ENCODE assay signal across 8 cellular contexts in the genomic region with DNA sequence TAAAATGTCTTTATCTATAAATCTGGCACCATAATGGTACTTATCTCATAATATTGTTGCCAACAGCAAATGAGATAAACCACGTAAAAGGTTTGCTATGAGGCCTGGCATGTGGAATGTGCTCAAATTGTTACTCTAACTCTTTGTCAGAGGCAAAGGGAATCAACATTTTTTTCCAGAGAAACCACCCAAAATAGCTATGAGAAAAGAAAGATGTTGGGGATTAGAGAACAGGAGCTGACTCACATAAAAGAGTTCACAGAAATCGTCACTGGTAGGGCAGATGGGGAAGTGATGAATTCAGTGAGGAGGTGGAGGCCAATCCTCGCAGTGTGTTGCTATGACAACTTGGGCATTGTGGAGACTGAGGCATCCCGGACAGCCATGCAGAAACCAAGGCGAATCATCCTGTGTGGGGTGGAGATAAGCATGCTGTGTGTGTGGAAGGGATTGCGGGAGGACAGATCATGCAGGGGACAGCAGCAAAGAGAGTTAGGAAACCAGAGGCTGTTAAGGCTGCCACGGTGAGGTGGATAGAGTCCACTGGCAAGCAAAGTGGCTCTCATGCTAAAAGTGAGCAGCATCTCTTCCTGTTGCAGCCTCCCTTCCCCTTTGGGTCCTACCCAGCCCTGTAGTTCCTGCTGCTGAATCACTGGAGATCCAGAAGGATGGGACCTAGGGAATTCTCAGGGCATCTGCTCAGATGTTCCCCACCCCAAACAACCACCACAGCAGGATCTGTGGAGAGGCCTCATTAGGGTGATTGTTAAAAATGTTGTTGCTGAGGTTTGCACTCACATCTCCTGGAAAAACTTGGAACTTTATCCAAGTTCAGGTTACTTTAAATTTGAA.
A peak's percentile ranks its signal among the peaks of the same experiment; 100 is the strongest.
DNase-seq lines count a peak whose midpoint lies in the region; ATAC-seq, FAIRE-seq and TF ChIP-seq lines count a peak whose summit lies in the region.

No MANE protein-coding gene starts in this region.

- peaks cover 9% of the 10 kb centered on the region for H3K27me3 Mint-ChIP-seq in T-helper 2 cell treated with Interferon-gamma antibody and Interleukin-4, amounts not matched to agents 5 μg/mL and 100 μg/mL, for 36 hours (ENCODE audit: low read depth)
- H3K27me3 Mint-ChIP-seq in astrocyte (ENCODE audit: low read depth, unreplicated experiment) = no peaks in the 10 kb centered on the region

- peak; percentile 99 for FAIRE-seq in astrocyte (lab: Jason Lieb, UNC)

- H4K20me1 ChIP-seq in astrocyte (ENCODE audit: insufficient read depth, low read length) = no peaks in the 10 kb centered on the region

- peak; percentile 31 for DNase-seq in GDM1 (lab: John Stamatoyannopoulos, UW)
- peak; percentile 90 for DNase-seq in T-helper 2 cell treated with Interferon-gamma antibody and Interleukin-4, amounts not matched to agents 5 μg/mL and 100 μg/mL, for 36 hours (ENCODE audit: low spot score)
- DNase-seq in astrocyte (ENCODE audit: low read depth) = peak; percentile 100
- DNase-seq in islet precursor cell = peak; percentile 92
- peak; percentile 58 for DNase-seq in stimulated activated CD4-positive, alpha-beta T cell treated with anti-CD3 and anti-CD28 coated beads, Interleukin-4, amount 100 ng/mL, for 1 hour
- DNase-seq in uterus = no peak

- H3K27ac ChIP-seq in astrocyte (ENCODE audit: low read depth, low read length) (peak overlapping the region; percentile 98), uterus (peak overlapping the region in 1 of 2 donors; percentile 24)

- H3K9me3 Mint-ChIP-seq in T-helper 2 cell treated with Interferon-gamma antibody and Interleukin-4, amounts not matched to agents 5 μg/mL and 100 μg/mL, for 36 hours = no peaks in the 10 kb centered on the region
- H3K9me3 Mint-ChIP-seq in astrocyte (ENCODE audit: unreplicated experiment) = no peaks in the 10 kb centered on the region

- H3K4me1 Mint-ChIP-seq in T-helper 2 cell treated with Interferon-gamma antibody and Interleukin-4, amounts not matched to agents 5 μg/mL and 100 μg/mL, for 36 hours (ENCODE audit: low read depth) = peaks cover 68% of the 10 kb centered on the region
- H3K4me1 Mint-ChIP-seq in astrocyte (ENCODE audit: low read depth, unreplicated experiment) = peaks cover 67% of the 10 kb centered on the region

- H3K27me3 ChIP-seq in astrocyte (ENCODE audit: insufficient read depth, low read length) = no peaks in the 10 kb centered on the region
- H3K27me3 ChIP-seq in uterus = no peaks in the 10 kb centered on the region

- H3K79me2 ChIP-seq in astrocyte (ENCODE audit: insufficient read depth, low read length) = no peaks in the 10 kb centered on the region

- peak overlapping the region; percentile 99 for H3K27ac Mint-ChIP-seq in T-helper 2 cell treated with Interferon-gamma antibody and Interleukin-4, amounts not matched to agents 5 μg/mL and 100 μg/mL, for 36 hours
- peak overlapping the region; percentile 90 for H3K27ac Mint-ChIP-seq in astrocyte (ENCODE audit: unreplicated experiment)

- TF ChIP-seq CTCF in astrocyte (IDR thresholded peaks at IDR 0.05; ENCODE audit: insufficient read depth, low read depth, low read length) = no peak
- TF ChIP-seq CTCF in uterus (IDR thresholded peaks at IDR 0.05) = no peak

- no peak for TF ChIP-seq POLR2A in uterus (IDR thresholded peaks at IDR 0.05)

- H3K4me3 ChIP-seq in astrocyte (ENCODE audit: insufficient read depth, low read depth, low read length) = no peak overlapping the region
- H3K4me3 ChIP-seq in uterus = no peak overlapping the region

- ATAC-seq in HG03095 (IDR thresholded peaks at IDR 0.05; ENCODE audit: unreplicated experiment) (no peak), HG02970 (IDR thresholded peaks at IDR 0.05; ENCODE audit: low FRiP score, unreplicated experiment) (no peak)

- intact Hi-C loops in uterus (cut with DNase I; ENCODE audit: low total_unique reads) = no loop called here

- H3K9me3 ChIP-seq in astrocyte (ENCODE audit: insufficient read depth, low read depth, low read length) (no peaks in the 10 kb centered on the region), uterus (no peaks in the 10 kb centered on the region)

- peaks cover 61% of the 10 kb centered on the region for H3K4me1 ChIP-seq in astrocyte (ENCODE audit: insufficient read depth, low read length)
- no peaks in the 10 kb centered on the region for H3K4me1 ChIP-seq in uterus

- H3K4me2 ChIP-seq in astrocyte (ENCODE audit: low read length) = peak overlapping the region; percentile 66

- peak overlapping the region; percentile 82 for H3K9ac ChIP-seq in astrocyte (ENCODE audit: low read length)

- H3K36me3 Mint-ChIP-seq in T-helper 2 cell treated with Interferon-gamma antibody and Interleukin-4, amounts not matched to agents 5 μg/mL and 100 μg/mL, for 36 hours (ENCODE audit: low read depth) = no peaks in the 10 kb centered on the region
- no peaks in the 10 kb centered on the region for H3K36me3 Mint-ChIP-seq in astrocyte (ENCODE audit: low read depth, unreplicated experiment)

- peak overlapping the region; percentile 79 for H3K4me3 Mint-ChIP-seq in T-helper 2 cell treated with Interferon-gamma antibody and Interleukin-4, amounts not matched to agents 5 μg/mL and 100 μg/mL, for 36 hours
- peak overlapping the region; percentile 22 for H3K4me3 Mint-ChIP-seq in astrocyte (ENCODE audit: unreplicated experiment)

- no peaks in the 10 kb centered on the region for H3K36me3 ChIP-seq in astrocyte (ENCODE audit: insufficient read depth, low read length)
- H3K36me3 ChIP-seq in uterus = no peaks in the 10 kb centered on the region

- no peak overlapping the region for H2AFZ ChIP-seq in astrocyte (ENCODE audit: low read depth, low read length)

Comparison
In these comparisons a context has a peak if more than half of its experiments do, and no peak if none do; other contexts are left out.
1. DNase-seq: peak in GDM1 (single experiment), T-helper 2 cell treated with Interferon-gamma antibody and Interleukin-4, amounts not matched to agents 5 μg/mL and 100 μg/mL, for 36 hours (single experiment), astrocyte (single experiment), islet precursor cell (single experiment) and stimulated activated CD4-positive, alpha-beta T cell treated with anti-CD3 and anti-CD28 coated beads, Interleukin-4, amount 100 ng/mL, for 1 hour (single experiment); none in uterus (0 of 2).